In the genomic region with DNA sequence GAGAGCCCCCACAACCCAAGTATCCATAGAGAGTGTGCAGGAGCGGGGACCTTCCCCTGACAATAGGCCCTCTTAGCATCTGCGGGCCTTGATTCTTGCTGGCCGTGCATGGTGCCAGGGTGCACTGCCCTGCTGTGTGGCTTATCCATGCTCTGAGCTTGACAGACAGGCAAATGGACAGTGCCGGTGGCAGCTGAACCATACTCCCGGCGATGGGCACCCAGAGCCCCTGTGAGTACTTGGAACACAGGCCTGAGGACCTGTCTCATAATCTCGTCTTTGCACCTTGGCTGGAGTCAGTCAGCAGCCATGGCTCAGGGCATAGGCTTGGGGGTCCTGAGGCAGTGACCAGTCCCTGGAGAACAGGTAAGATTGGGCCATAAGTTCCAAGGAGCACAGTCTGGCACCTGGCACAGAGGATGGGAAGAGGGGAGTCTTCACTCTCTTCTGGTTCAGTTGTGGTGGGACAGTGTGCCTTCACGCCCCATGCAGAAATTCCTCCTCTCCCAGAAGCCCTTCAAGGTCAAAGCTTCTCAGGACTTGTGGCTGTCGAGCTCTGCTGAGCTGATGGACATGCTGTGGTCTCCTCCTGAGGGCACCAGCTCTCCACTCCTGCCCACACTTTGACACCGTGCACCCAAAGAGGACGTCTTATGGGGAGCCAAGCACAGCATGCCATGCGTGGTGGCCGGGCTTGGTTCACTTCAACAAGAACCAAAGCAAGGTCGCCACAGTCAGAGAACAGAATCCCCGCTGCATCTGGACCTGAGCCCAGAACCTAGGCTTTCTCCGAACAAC, we compare ENCODE assay signal across 22 cellular contexts. TPM values are rescaled to one million over a fixed set of nuclear protein-coding genes. Genes with fewer than 3 reads are reported as not detected.
A peak's percentile ranks its signal among the peaks of the same experiment; 100 is the strongest.
DNase-seq lines count a peak whose midpoint lies in the region; ATAC-seq, FAIRE-seq and TF ChIP-seq lines count a peak whose summit lies in the region.
"Had no signal": no experiment of that assay in that cellular context is flagged by ENCODE, and none has a peak within 500 bp of the region (broad histone marks: within the 10 kb centered on the region; RNA-seq: fewer than 3 reads in every experiment).

No MANE protein-coding gene starts in this region.

- no peak overlapping the region for H3K4me3 Mint-ChIP-seq in activated T-cell treated with anti-CD3 and anti-CD28 coated beads, Interleukin-2, amount 50 U/mL, for 24 hours
- H3K4me3 Mint-ChIP-seq in endodermal cell, result no peak overlapping the region
- no peak overlapping the region for H3K4me3 Mint-ChIP-seq in activated naive CD4-positive, alpha-beta T cell treated with anti-CD3 and anti-CD28 coated beads for 36 hours
- H3K4me3 Mint-ChIP-seq: activated T-cell treated with anti-CD3 and anti-CD28 coated beads, Interleukin-2, amount 50 U/mL, for 4 hours; immature natural killer cell; T-helper 2 cell treated with Interferon-gamma antibody and Interleukin-4, amounts not matched to agents 5 μg/mL and 100 μg/mL, for 36 hours had no signal

- H3K4me1 Mint-ChIP-seq in activated T-cell treated with anti-CD3 and anti-CD28 coated beads, Interleukin-2, amount 50 U/mL, for 24 hours (ENCODE audit: low read depth), result no peaks in the 10 kb centered on the region
- H3K4me1 Mint-ChIP-seq in endodermal cell, result no peaks in the 10 kb centered on the region
- H3K4me1 Mint-ChIP-seq in activated naive CD4-positive, alpha-beta T cell treated with anti-CD3 and anti-CD28 coated beads for 36 hours (ENCODE audit: low read depth), result no peaks in the 10 kb centered on the region
- H3K4me1 Mint-ChIP-seq: immature natural killer cell had no signal

- H3K4me3 ChIP-seq in endodermal cell (ENCODE audit: low read length) (no peak overlapping the region), upper lobe of right lung (no peak overlapping the region)

- H3K36me3 Mint-ChIP-seq in activated T-cell treated with anti-CD3 and anti-CD28 coated beads, Interleukin-2, amount 50 U/mL, for 24 hours (ENCODE audit: low read depth), result peaks cover 84% of the 10 kb centered on the region
- peaks cover 31% of the 10 kb centered on the region for H3K36me3 Mint-ChIP-seq in endodermal cell (ENCODE audit: low read depth)
- peaks cover 1% of the 10 kb centered on the region for H3K36me3 Mint-ChIP-seq in activated naive CD4-positive, alpha-beta T cell treated with anti-CD3 and anti-CD28 coated beads for 36 hours (ENCODE audit: low read depth)

- H3K9me3 ChIP-seq in endodermal cell (ENCODE audit: control insufficient read depth, low read length), result no peaks in the 10 kb centered on the region
- no peaks in the 10 kb centered on the region for H3K9me3 ChIP-seq in upper lobe of right lung

- H3K4me1 ChIP-seq in endodermal cell (ENCODE audit: control insufficient read depth, insufficient read depth, low read length) (no peaks in the 10 kb centered on the region), upper lobe of right lung (no peaks in the 10 kb centered on the region)

- H3K9me3 Mint-ChIP-seq in activated T-cell treated with anti-CD3 and anti-CD28 coated beads, Interleukin-2, amount 50 U/mL, for 24 hours, result no peaks in the 10 kb centered on the region
- no peaks in the 10 kb centered on the region for H3K9me3 Mint-ChIP-seq in endodermal cell
- no peaks in the 10 kb centered on the region for H3K9me3 Mint-ChIP-seq in activated naive CD4-positive, alpha-beta T cell treated with anti-CD3 and anti-CD28 coated beads for 36 hours
- H3K9me3 Mint-ChIP-seq: activated T-cell treated with anti-CD3 and anti-CD28 coated beads, Interleukin-2, amount 50 U/mL, for 4 hours; immature natural killer cell; T-helper 2 cell treated with Interferon-gamma antibody and Interleukin-4, amounts not matched to agents 5 μg/mL and 100 μg/mL, for 36 hours had no signal

- no peak for ATAC-seq in upper lobe of right lung
- ATAC-seq: activated T-cell treated with anti-CD3 and anti-CD28 coated beads, Interleukin-2, amount 50 U/mL, for 4 hours had no signal

- peaks cover 44% of the 10 kb centered on the region for H3K36me3 ChIP-seq in endodermal cell (ENCODE audit: control insufficient read depth, insufficient read depth, low read length)
- H3K36me3 ChIP-seq in upper lobe of right lung, result peaks cover 57% of the 10 kb centered on the region

- WGBS in endodermal cell (ENCODE audit: insufficient coverage in 1 of 2, insufficient read length in 1 of 2), 2 experiments, result 95% methylated on average over 16 of the region's 16 CpGs

- no peak overlapping the region for H3K9ac ChIP-seq in endodermal cell (ENCODE audit: extremely low read depth, low read length, poor library complexity, severe bottlenecking)
- H3K9ac ChIP-seq: KMS-11 had no signal

- no peaks in the 10 kb centered on the region for H3K27me3 ChIP-seq in endodermal cell (ENCODE audit: control insufficient read depth, insufficient read depth, low read length, poor library complexity, severe bottlenecking)
- no peaks in the 10 kb centered on the region for H3K27me3 ChIP-seq in upper lobe of right lung

- H3K27ac ChIP-seq in endodermal cell (ENCODE audit: low read depth, low read length), result no peak overlapping the region
- H3K27ac ChIP-seq in upper lobe of right lung, result no peak overlapping the region
- H3K27ac ChIP-seq: C4-2B, HL-60, KMS-11 had no signal

- H3K27me3 Mint-ChIP-seq in activated T-cell treated with anti-CD3 and anti-CD28 coated beads, Interleukin-2, amount 50 U/mL, for 24 hours, result no peaks in the 10 kb centered on the region
- H3K27me3 Mint-ChIP-seq in endodermal cell (ENCODE audit: insufficient read depth), result no peaks in the 10 kb centered on the region
- no peaks in the 10 kb centered on the region for H3K27me3 Mint-ChIP-seq in activated naive CD4-positive, alpha-beta T cell treated with anti-CD3 and anti-CD28 coated beads for 36 hours (ENCODE audit: low read depth)

- intact Hi-C loops in activated naive CD4-positive, alpha-beta T cell treated with anti-CD3 and anti-CD28 coated beads for 36 hours (cut with micrococcal nuclease), result no loop called here
- intact Hi-C loops in upper lobe of right lung (cut with DNase I), result no loop called here

- CTCF ChIA-PET in activated naive CD4-positive, alpha-beta T cell treated with anti-CD3 and anti-CD28 coated beads for 36 hours (lab: Charles Lee), result no interaction called here

- FAIRE-seq in urothelium cell line (lab: Jason Lieb, UNC), result peak; percentile 52
- FAIRE-seq: A204.1 had no signal

- peak overlapping the region; percentile 24 for H3K27ac Mint-ChIP-seq in activated T-cell treated with anti-CD3 and anti-CD28 coated beads, Interleukin-2, amount 50 U/mL, for 24 hours
- H3K27ac Mint-ChIP-seq in endodermal cell, result no peak overlapping the region
- no peak overlapping the region for H3K27ac Mint-ChIP-seq in activated naive CD4-positive, alpha-beta T cell treated with anti-CD3 and anti-CD28 coated beads for 36 hours
- H3K27ac Mint-ChIP-seq: T-helper 2 cell treated with Interferon-gamma antibody and Interleukin-4, amounts not matched to agents 5 μg/mL and 100 μg/mL, for 36 hours had no signal

- no peak for DNase-seq in activated T-cell treated with anti-CD3 and anti-CD28 coated beads, Interleukin-2, amount 50 U/mL, for 24 hours
- no peak for DNase-seq in activated T-cell treated with anti-CD3 and anti-CD28 coated beads, Interleukin-2, amount 50 U/mL, for 1 hour
- DNase-seq in endodermal cell, result peak; percentile 24
- peak; percentile 73 for DNase-seq in myocyte (ENCODE audit: low read depth)
- DNase-seq in urothelium cell line (ENCODE audit: low spot score), result no peak
- DNase-seq in NCI-H1436 (lab: John Stamatoyannopoulos, UW), result no peak
- no peak for DNase-seq in activated naive CD4-positive, alpha-beta T cell treated with anti-CD3 and anti-CD28 coated beads for 36 hours
- no peak for DNase-seq in upper lobe of right lung
- DNase-seq: activated T-cell treated with anti-CD3 and anti-CD28 coated beads, Interleukin-2, amount 50 U/mL, for 4 hours; DMS79 treated with DMSO at 0.1 percent for 48 hours; erythroblast; immature natural killer cell; NCI-H1092; NK-92 treated with Interleukin-12 subunit alpha and Interleukin-12 subunit beta, amount 100 ng/mL, for 24 hours; SHP77 treated with DMSO at 0.1 percent for 48 hours; stimulated activated CD4-positive, alpha-beta T cell treated with anti-CD3 and anti-CD28 coated beads, Interleukin-15, amount 100 ng/mL, for 24 hours had no signal

- no peak for TF ChIP-seq CTCF in endodermal cell (conservative IDR thresholded peaks at IDR 0.05)
- no peak for TF ChIP-seq CTCF in upper lobe of right lung (IDR thresholded peaks at IDR 0.05)

RNA-seq across cellular contexts. Expression of a gene that starts 59.4 kb away (rescaled TPM):
- total RNA-seq in endodermal cell, result under 1 TPM in 1 of 2 donors, not detected in 1; 0.26 TPM
- 0.32 TPM for polyA plus RNA-seq in endodermal cell (2013, experiment 1 of 2)
- 1.6 TPM for polyA plus RNA-seq in endodermal cell (2013, experiment 2 of 2)
- 31.8 and 34.0 TPM in 2 replicates for total RNA-seq in myocyte
- 5.9 TPM for polyA plus RNA-seq in myocyte (2012)
- total RNA-seq in activated naive CD4-positive, alpha-beta T cell treated with anti-CD3 and anti-CD28 coated beads for 36 hours, result under 1 TPM; 0.30 to 0.38 TPM
- total RNA-seq in upper lobe of right lung, result 0.17 TPM
- total RNA-seq: mononuclear cell had no signal
- polyA plus RNA-seq: immature natural killer cell had no signal

Comparison
In these comparisons a context has a peak if more than half of its experiments do, and no peak if none do; other contexts are left out.
1. DNase-seq: peak in endodermal cell (single experiment) and myocyte (single experiment); none in activated T-cell treated with anti-CD3 and anti-CD28 coated beads, Interleukin-2, amount 50 U/mL, for 24 hours (single experiment), activated T-cell treated with anti-CD3 and anti-CD28 coated beads, Interleukin-2, amount 50 U/mL, for 1 hour (single experiment), urothelium cell line (single experiment), NCI-H1436 (single experiment), activated naive CD4-positive, alpha-beta T cell treated with anti-CD3 and anti-CD28 coated beads for 36 hours (single experiment) and upper lobe of right lung (single experiment).
2. RNA of a gene that starts 59.4 kb away (total RNA-seq): 31.8 to 34.0 TPM in myocyte; 0.30 to 0.38 TPM in activated naive CD4-positive, alpha-beta T cell treated with anti-CD3 and anti-CD28 coated beads for 36 hours, 0.26 TPM in endodermal cell and 0.17 TPM in upper lobe of right lung (single experiment); every median in the first group is over 10 times any median in the second.